ENCODE assay signal across 1 cellular context in the genomic region with DNA sequence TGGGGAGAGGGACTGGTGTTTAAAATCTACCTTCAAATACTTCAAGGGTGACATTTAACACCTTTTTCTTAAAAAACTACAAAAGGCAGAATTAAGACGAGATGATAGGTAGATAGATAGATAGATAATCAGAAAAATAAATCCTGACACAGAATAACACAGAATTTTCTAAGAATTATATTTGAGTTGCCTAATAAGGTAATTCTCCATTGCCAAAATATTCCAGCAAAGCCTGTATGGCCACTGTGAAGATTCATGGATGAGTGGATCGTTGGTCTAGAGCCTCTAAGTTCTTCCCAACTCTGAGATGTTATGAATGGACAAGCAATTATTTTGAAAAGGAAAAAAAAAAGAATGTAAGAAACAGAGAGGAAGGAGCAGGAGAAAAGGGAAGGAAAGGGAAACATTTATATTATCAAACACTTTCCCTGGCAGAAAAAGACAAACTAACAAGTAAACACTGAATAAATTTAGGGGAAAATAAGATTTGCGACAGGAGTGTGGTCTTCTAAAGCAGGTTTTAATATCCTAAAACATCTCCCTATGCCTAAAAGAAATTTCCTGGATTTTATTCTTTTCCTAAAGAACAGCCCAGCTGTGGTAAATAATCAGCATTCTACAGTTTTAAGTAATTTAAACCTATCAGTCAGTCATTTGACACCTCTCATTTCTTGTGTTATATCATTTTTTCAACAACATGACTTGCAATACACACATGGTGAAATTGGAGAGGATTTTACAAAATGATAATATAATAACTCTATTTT.
A peak's percentile ranks its signal among the peaks of the same experiment; 100 is the strongest.
TF ChIP-seq lines count a peak whose summit lies in the region.

No MANE protein-coding gene starts in this region.

TF ChIP-seq in K562, 482 proteins besides CTCF, POLR2A, EP300 and RAD21 (continued from another document):
- TF ChIP-seq, protein P1, sequence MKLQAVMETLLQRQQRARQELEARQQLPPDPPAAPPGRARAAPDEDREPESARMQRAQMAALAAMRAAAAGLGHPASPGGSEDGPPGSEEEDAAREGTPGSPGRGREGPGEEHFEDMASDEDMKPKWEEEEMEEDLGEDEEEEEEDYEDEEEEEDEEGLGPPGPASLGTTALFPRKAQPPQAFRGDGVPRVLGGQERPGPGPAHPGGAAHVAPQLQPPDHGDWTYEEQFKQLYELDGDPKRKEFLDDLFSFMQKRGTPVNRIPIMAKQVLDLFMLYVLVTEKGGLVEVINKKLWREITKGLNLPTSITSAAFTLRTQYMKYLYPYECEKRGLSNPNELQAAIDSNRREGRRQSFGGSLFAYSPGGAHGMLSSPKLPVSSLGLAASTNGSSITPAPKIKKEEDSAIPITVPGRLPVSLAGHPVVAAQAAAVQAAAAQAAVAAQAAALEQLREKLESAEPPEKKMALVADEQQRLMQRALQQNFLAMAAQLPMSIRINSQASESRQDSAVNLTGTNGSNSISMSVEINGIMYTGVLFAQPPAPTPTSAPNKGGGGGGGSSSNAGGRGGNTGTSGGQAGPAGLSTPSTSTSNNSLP (IDR thresholded peaks at IDR 0.05; ENCODE audit: borderline replicate concordance, low read depth, low read length): peak; percentile 75; the same call in 1 of the 2 replicates
- peak; percentile 51; the same call in 1 of the 2 replicates for TF ChIP-seq ADNP (tag; IDR thresholded peaks at IDR 0.05)
- TF ChIP-seq, protein P2, sequence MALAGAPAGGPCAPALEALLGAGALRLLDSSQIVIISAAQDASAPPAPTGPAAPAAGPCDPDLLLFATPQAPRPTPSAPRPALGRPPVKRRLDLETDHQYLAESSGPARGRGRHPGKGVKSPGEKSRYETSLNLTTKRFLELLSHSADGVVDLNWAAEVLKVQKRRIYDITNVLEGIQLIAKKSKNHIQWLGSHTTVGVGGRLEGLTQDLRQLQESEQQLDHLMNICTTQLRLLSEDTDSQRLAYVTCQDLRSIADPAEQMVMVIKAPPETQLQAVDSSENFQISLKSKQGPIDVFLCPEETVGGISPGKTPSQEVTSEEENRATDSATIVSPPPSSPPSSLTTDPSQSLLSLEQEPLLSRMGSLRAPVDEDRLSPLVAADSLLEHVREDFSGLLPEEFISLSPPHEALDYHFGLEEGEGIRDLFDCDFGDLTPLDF (CRISPR knock-in tag; IDR thresholded peaks at IDR 0.05): peak; percentile 38; the same call in 1 of the 2 replicates
- TF ChIP-seq, protein P3, sequence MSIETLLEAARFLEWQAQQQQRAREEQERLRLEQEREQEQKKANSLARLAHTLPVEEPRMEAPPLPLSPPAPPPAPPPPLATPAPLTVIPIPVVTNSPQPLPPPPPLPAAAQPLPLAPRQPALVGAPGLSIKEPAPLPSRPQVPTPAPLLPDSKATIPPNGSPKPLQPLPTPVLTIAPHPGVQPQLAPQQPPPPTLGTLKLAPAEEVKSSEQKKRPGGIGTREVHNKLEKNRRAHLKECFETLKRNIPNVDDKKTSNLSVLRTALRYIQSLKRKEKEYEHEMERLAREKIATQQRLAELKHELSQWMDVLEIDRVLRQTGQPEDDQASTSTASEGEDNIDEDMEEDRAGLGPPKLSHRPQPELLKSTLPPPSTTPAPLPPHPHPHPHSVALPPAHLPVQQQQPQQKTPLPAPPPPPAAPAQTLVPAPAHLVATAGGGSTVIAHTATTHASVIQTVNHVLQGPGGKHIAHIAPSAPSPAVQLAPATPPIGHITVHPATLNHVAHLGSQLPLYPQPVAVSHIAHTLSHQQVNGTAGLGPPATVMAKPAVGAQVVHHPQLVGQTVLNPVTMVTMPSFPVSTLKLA (conservative IDR thresholded peaks at IDR 0.05): 0 out of 4 replicates have a peak, but pooled peaks of 1 of the 2 experiments have one; percentile 14
- peak; percentile 57; the same call in 1 of the 2 replicates for TF ChIP-seq EHMT2 (IDR thresholded peaks at IDR 0.05)
- TF ChIP-seq TCF3 (CRISPR knock-in tag; IDR thresholded peaks at IDR 0.05): peak; percentile 71
- TF ChIP-seq, protein P4, sequence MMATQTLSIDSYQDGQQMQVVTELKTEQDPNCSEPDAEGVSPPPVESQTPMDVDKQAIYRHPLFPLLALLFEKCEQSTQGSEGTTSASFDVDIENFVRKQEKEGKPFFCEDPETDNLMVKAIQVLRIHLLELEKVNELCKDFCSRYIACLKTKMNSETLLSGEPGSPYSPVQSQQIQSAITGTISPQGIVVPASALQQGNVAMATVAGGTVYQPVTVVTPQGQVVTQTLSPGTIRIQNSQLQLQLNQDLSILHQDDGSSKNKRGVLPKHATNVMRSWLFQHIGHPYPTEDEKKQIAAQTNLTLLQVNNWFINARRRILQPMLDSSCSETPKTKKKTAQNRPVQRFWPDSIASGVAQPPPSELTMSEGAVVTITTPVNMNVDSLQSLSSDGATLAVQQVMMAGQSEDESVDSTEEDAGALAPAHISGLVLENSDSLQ (IDR thresholded peaks at IDR 0.05): peak; percentile 89
- TF ChIP-seq MAFG (tag; conservative IDR thresholded peaks at IDR 0.05): peak; percentile 91
- no peak for TF ChIP-seq CCAR2 (IDR thresholded peaks at IDR 0.05; ENCODE audit: low read depth, low read length)
- TF ChIP-seq ZNF384 (IDR thresholded peaks at IDR 0.05; ENCODE audit: low read depth, low read length): peak; percentile 81
- TF ChIP-seq ZBTB7A (IDR thresholded peaks at IDR 0.05; ENCODE audit: borderline replicate concordance, control insufficient read depth, low read depth, low read length): no peak
- peak; percentile 93 for TF ChIP-seq MEIS2 (IDR thresholded peaks at IDR 0.05; ENCODE audit: partially characterized antibody)
- no peak for TF ChIP-seq HSF4 (CRISPR knock-in tag; IDR thresholded peaks at IDR 0.05; ENCODE audit: borderline replicate concordance)
